In genomic region chr17:43905985-43906852, GRCh38 we compare ENCODE assay signal across 8 cellular contexts. TPM values are rescaled to one million over a fixed set of nuclear protein-coding genes. Genes with fewer than 3 reads are reported as not detected.
A peak's percentile ranks its signal among the peaks of the same experiment; 100 is the strongest.
DNase-seq lines count a peak whose midpoint lies in the region; ATAC-seq, FAIRE-seq and TF ChIP-seq lines count a peak whose summit lies in the region.

No MANE protein-coding gene starts in this region.

- CTCF ChIA-PET in Calu3 (lab: Charles Lee) = interaction anchor here (0.6 to 0.7 kb wide), 2 partner anchors 99 to 410 kb away, joined by 4 to 5 read pairs; no protein-coding TSS in a partner anchor
- CTCF ChIA-PET in activated naive CD4-positive, alpha-beta T cell treated with anti-CD3 and anti-CD28 coated beads for 36 hours (lab: Charles Lee) = interaction anchor here (6.3 kb wide), 1 partner anchor 28 kb away, joined by 31 read pairs; no protein-coding TSS in a partner anchor

- H3K9me3 ChIP-seq in vagina = no peaks in the 10 kb centered on the region

- no TSS peak for BruUV-seq in Calu3 (replicated peaks; lab: Mats Ljungman, UMichigan)

- no peaks in the 10 kb centered on the region for H3K27me3 ChIP-seq in vagina
- peaks cover 93% of the 10 kb centered on the region for H3K27me3 ChIP-seq in foreskin keratinocyte

- H3K36me3 Mint-ChIP-seq in Calu3 (ENCODE audit: insufficient read depth, unreplicated experiment) = peaks cover 16% of the 10 kb centered on the region
- no peaks in the 10 kb centered on the region for H3K36me3 Mint-ChIP-seq in activated naive CD4-positive, alpha-beta T cell treated with anti-CD3 and anti-CD28 coated beads for 36 hours (ENCODE audit: low read depth)
- no peaks in the 10 kb centered on the region for H3K36me3 Mint-ChIP-seq in nephron (ENCODE audit: low read depth)
- H3K36me3 Mint-ChIP-seq in T-helper 2 cell treated with Interferon-gamma antibody and Interleukin-4, amounts not matched to agents 5 μg/mL and 100 μg/mL, for 36 hours (ENCODE audit: low read depth) = no peaks in the 10 kb centered on the region

- peaks cover 86% of the 10 kb centered on the region for H3K27me3 Mint-ChIP-seq in Calu3 (ENCODE audit: unreplicated experiment)
- peaks cover 4% of the 10 kb centered on the region for H3K27me3 Mint-ChIP-seq in activated naive CD4-positive, alpha-beta T cell treated with anti-CD3 and anti-CD28 coated beads for 36 hours (ENCODE audit: low read depth)
- H3K27me3 Mint-ChIP-seq in nephron (ENCODE audit: low read depth) = peaks cover 13% of the 10 kb centered on the region
- peaks cover 71% of the 10 kb centered on the region for H3K27me3 Mint-ChIP-seq in T-helper 2 cell treated with Interferon-gamma antibody and Interleukin-4, amounts not matched to agents 5 μg/mL and 100 μg/mL, for 36 hours (ENCODE audit: low read depth)

- peak overlapping the region; percentile 50 for H3K4me3 Mint-ChIP-seq in Calu3 (ENCODE audit: low read depth, unreplicated experiment)
- H3K4me3 Mint-ChIP-seq in activated naive CD4-positive, alpha-beta T cell treated with anti-CD3 and anti-CD28 coated beads for 36 hours = peak overlapping the region; percentile 63
- H3K4me3 Mint-ChIP-seq in nephron = peak overlapping the region; percentile 89 to 90 (median 89)
- H3K4me3 Mint-ChIP-seq in T-helper 2 cell treated with Interferon-gamma antibody and Interleukin-4, amounts not matched to agents 5 μg/mL and 100 μg/mL, for 36 hours = no peak overlapping the region

- no peaks in the 10 kb centered on the region for H3K36me3 ChIP-seq in vagina

- intact Hi-C loops in Calu3 (cut with micrococcal nuclease; ENCODE audit: unreplicated experiment) (no loop called here), vagina (cut with DNase I) (no loop called here)
- intact Hi-C loops in activated naive CD4-positive, alpha-beta T cell treated with anti-CD3 and anti-CD28 coated beads for 36 hours (cut with micrococcal nuclease) = no loop called here

- H3K9me3 Mint-ChIP-seq in Calu3 (ENCODE audit: low read depth, unreplicated experiment) = no peaks in the 10 kb centered on the region
- H3K9me3 Mint-ChIP-seq in activated naive CD4-positive, alpha-beta T cell treated with anti-CD3 and anti-CD28 coated beads for 36 hours = no peaks in the 10 kb centered on the region
- H3K9me3 Mint-ChIP-seq in nephron = no peaks in the 10 kb centered on the region
- H3K9me3 Mint-ChIP-seq in T-helper 2 cell treated with Interferon-gamma antibody and Interleukin-4, amounts not matched to agents 5 μg/mL and 100 μg/mL, for 36 hours = no peaks in the 10 kb centered on the region

- DNase-seq in Calu3 (peak; percentile 59), NCI-H1930 (lab: John Stamatoyannopoulos, UW) (peak; percentile 28 to 52), frontal cortex (ENCODE audit: low spot score in 2 of 2) (peak; percentile 74 to 80), vagina (ENCODE audit: extremely low spot score in 2 of 2) (peak in 1 of 2 donors; percentile 91), foreskin keratinocyte (no peak)
- DNase-seq in activated naive CD4-positive, alpha-beta T cell treated with anti-CD3 and anti-CD28 coated beads for 36 hours = peak; percentile 59
- DNase-seq in T-helper 2 cell treated with Interferon-gamma antibody and Interleukin-4, amounts not matched to agents 5 μg/mL and 100 μg/mL, for 36 hours (ENCODE audit: low spot score) = no peak

- H3K4me1 ChIP-seq in vagina (peaks cover 37% of the 10 kb centered on the region), foreskin keratinocyte (no peaks in the 10 kb centered on the region)

- TF ChIP-seq POLR2A in vagina (IDR thresholded peaks at IDR 0.05) = no peak

- FAIRE-seq in frontal cortex (lab: Jason Lieb, UNC) = no peak

- ATAC-seq in foreskin keratinocyte = no peak

- TF ChIP-seq CTCF in Calu3 (IDR thresholded peaks at IDR 0.05; ENCODE audit: unreplicated experiment) (no peak), nephron (IDR thresholded peaks at IDR 0.05; ENCODE audit: unreplicated experiment in 3 of 3) (no peak), vagina (IDR thresholded peaks at IDR 0.05) (no peak), foreskin keratinocyte (conservative IDR thresholded peaks at IDR 0.05) (no peak)

- H3K27ac ChIP-seq in vagina (peak overlapping the region; percentile 91), foreskin keratinocyte (no peak overlapping the region)

- peak overlapping the region; percentile 53 to 70 for H3K4me3 ChIP-seq in vagina

- H3K27ac Mint-ChIP-seq in Calu3 (ENCODE audit: unreplicated experiment) (no peak overlapping the region), nephron (peak overlapping the region; percentile 19 to 38 (median 24))
- H3K27ac Mint-ChIP-seq in activated naive CD4-positive, alpha-beta T cell treated with anti-CD3 and anti-CD28 coated beads for 36 hours = no peak overlapping the region
- no peak overlapping the region for H3K27ac Mint-ChIP-seq in T-helper 2 cell treated with Interferon-gamma antibody and Interleukin-4, amounts not matched to agents 5 μg/mL and 100 μg/mL, for 36 hours

- H3K4me1 Mint-ChIP-seq in Calu3 (ENCODE audit: low read depth, unreplicated experiment) (peaks cover 18% of the 10 kb centered on the region), nephron (peaks cover 26% of the 10 kb centered on the region)
- peaks cover 18% of the 10 kb centered on the region for H3K4me1 Mint-ChIP-seq in activated naive CD4-positive, alpha-beta T cell treated with anti-CD3 and anti-CD28 coated beads for 36 hours (ENCODE audit: low read depth)
- H3K4me1 Mint-ChIP-seq in T-helper 2 cell treated with Interferon-gamma antibody and Interleukin-4, amounts not matched to agents 5 μg/mL and 100 μg/mL, for 36 hours (ENCODE audit: low read depth) = peaks cover 2% of the 10 kb centered on the region

RNA-seq across cellular contexts. Expression of gene MPP2, which starts 1.1 kb away (rescaled TPM):
- total RNA-seq in Calu3 (2022) (5.5 and 6.7 TPM in 2 replicates), frontal cortex (13.9 TPM), vagina (7.6 TPM), foreskin keratinocyte (0.53 and 0.71 TPM in 2 replicates)
- total RNA-seq in activated naive CD4-positive, alpha-beta T cell treated with anti-CD3 and anti-CD28 coated beads for 36 hours = 1 to 10 TPM; 2.3 to 2.5 TPM
- 0.40 and 0.49 TPM in 2 replicates for polyA plus RNA-seq in foreskin keratinocyte

RNA-seq across cellular contexts. Expression of gene PPY, which starts 36.1 kb away (rescaled TPM):
- not detected in 2 replicates for total RNA-seq in Calu3 (2022)
- not detected for total RNA-seq in activated naive CD4-positive, alpha-beta T cell treated with anti-CD3 and anti-CD28 coated beads for 36 hours
- not detected for total RNA-seq in frontal cortex
- total RNA-seq in vagina = not detected
- total RNA-seq in foreskin keratinocyte = not detected in 2 replicates
- not detected in 2 replicates for polyA plus RNA-seq in foreskin keratinocyte

RNA-seq across cellular contexts. Expression of gene PYY, which starts 47.5 kb away (rescaled TPM):
- total RNA-seq in Calu3 (2022) (not detected in 2 replicates), frontal cortex (not detected), vagina (not detected), foreskin keratinocyte (not detected in 2 replicates)
- not detected for total RNA-seq in activated naive CD4-positive, alpha-beta T cell treated with anti-CD3 and anti-CD28 coated beads for 36 hours
- polyA plus RNA-seq in foreskin keratinocyte = 0.14 and 0.24 TPM in 2 replicates

RNA-seq across cellular contexts. Expression of gene CD300LG, which starts 59.2 kb away (rescaled TPM):
- not detected in 2 replicates for total RNA-seq in Calu3 (2022)
- total RNA-seq in activated naive CD4-positive, alpha-beta T cell treated with anti-CD3 and anti-CD28 coated beads for 36 hours = not detected
- not detected for total RNA-seq in frontal cortex
- 5.6 TPM for total RNA-seq in vagina
- total RNA-seq in foreskin keratinocyte = not detected in 2 replicates
- not detected in 2 replicates for polyA plus RNA-seq in foreskin keratinocyte

Comparison
In these comparisons a context has a peak if more than half of its experiments do, and no peak if none do; other contexts are left out.
1. DNase-seq: peak in Calu3 (single experiment), NCI-H1930 (2 of 2), activated naive CD4-positive, alpha-beta T cell treated with anti-CD3 and anti-CD28 coated beads for 36 hours (single experiment) and frontal cortex (2 of 2); none in foreskin keratinocyte (0 of 2) and T-helper 2 cell treated with Interferon-gamma antibody and Interleukin-4, amounts not matched to agents 5 μg/mL and 100 μg/mL, for 36 hours (single experiment).
2. H3K27ac Mint-ChIP-seq: peak in nephron (3 of 3); none in Calu3 (single experiment), activated naive CD4-positive, alpha-beta T cell treated with anti-CD3 and anti-CD28 coated beads for 36 hours (single experiment) and T-helper 2 cell treated with Interferon-gamma antibody and Interleukin-4, amounts not matched to agents 5 μg/mL and 100 μg/mL, for 36 hours (single experiment).